In the genomic region with DNA sequence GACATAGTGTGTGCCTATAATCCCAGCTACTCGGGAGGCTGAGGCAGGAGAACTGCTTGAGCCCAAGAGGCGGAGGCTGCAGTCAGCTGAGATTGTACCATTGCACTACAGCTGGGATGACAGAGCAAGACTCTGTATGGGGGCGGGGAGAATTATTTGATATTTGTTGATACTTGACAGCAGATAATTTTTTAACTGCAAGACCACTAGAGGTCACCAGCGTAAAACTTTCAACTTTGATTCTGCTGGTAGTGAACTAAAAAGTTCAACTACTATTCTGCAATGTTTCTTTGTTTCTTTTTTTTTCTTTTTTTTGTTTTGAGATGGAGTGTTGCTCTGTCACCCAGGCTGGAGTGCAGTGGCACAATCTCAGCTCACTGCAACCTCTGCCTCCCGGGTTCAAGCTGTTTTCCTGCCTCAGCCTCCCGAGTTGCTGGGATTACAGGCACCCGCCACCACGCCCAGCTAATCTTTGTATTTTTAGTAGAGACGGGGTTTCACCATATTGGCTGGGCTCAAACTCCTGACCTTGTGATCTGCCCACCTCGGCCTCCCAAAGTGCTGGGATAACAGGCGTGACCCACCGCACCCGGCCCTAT, we compare ENCODE assay signal across 8 cellular contexts. TPM values are rescaled to one million over a fixed set of nuclear protein-coding genes. Genes with fewer than 3 reads are reported as not detected.
DNase-seq lines count a peak whose midpoint lies in the region; TF ChIP-seq lines count a peak whose summit lies in the region.
"Not testable (repeated sequence)": the region's sequence is repeated elsewhere in the genome, so short reads cannot be mapped to it uniquely, and the experiment has no call there.

No MANE protein-coding gene starts in this region.

- DNase-seq in DMS153 treated with DMSO at 0.1 percent for 48 hours (lab: John Stamatoyannopoulos, UW; ENCODE audit: unreplicated experiment): peak; percentile 27
- DNase-seq in HCEC 1CT: peak; percentile 70
- DNase-seq in NCI-H1417 (lab: John Stamatoyannopoulos, UW): peak; percentile 31 to 73 (median 50)
- DNase-seq in SJCRH30: peak; percentile 36 to 71
- peak; percentile 43 for DNase-seq in activated naive CD4-positive, alpha-beta T cell treated with anti-CD3 and anti-CD28 coated beads, Interleukin-2, amount 50 U/mL, for 16 hours
- peak; percentile 87 for DNase-seq in fibroblast of pulmonary artery (ENCODE audit: low read depth)
- DNase-seq in mucosa of gallbladder (ENCODE audit: low spot score): peak; percentile 35
- DNase-seq in stimulated activated naive CD4-positive, alpha-beta T cell treated with Interleukin-2 at 50 U/mL for 16 hours (lab: John Stamatoyannopoulos, UW): peak; percentile 12

- H3K36me3 ChIP-seq in SJCRH30: not testable (repeated sequence)

- H3K4me1 ChIP-seq in SJCRH30: not testable (repeated sequence)

- H3K9me3 ChIP-seq in SJCRH30 (replicated peaks): not testable (repeated sequence)

- not testable (repeated sequence) for H3K27me3 ChIP-seq in SJCRH30

- H3K4me3 ChIP-seq in SJCRH30; fibroblast of pulmonary artery (replicated peaks; ENCODE audit: low read depth, low read length): not testable (repeated sequence)

- TF ChIP-seq CTCF in fibroblast of pulmonary artery (IDR thresholded peaks at IDR 0.05; ENCODE audit: low read length, missing control alignments): peak; percentile 58

- H3K27ac ChIP-seq in SJCRH30: not testable (repeated sequence)

RNA-seq across cellular contexts. Expression of gene AP4S1, which starts 45.2 kb away (rescaled TPM):
- 8.4 and 9.8 TPM in 2 replicates for total RNA-seq in SJCRH30 (2014; rRNA removed; shearing (Covaris generic))
- total RNA-seq in mucosa of gallbladder: 7.5 TPM

RNA-seq across cellular contexts. Expression of gene STRN3, which starts 46.0 kb away (rescaled TPM):
- 71.0 and 80.9 TPM in 2 replicates for total RNA-seq in SJCRH30 (2014; rRNA removed; shearing (Covaris generic))
- total RNA-seq in mucosa of gallbladder: 33.9 TPM

Comparison
In these comparisons a context has a peak if more than half of its experiments do, and no peak if none do; other contexts are left out.
1. DNase-seq: peak in every context shown above with its lines; median percentile 87 in fibroblast of pulmonary artery; 70 in HCEC 1CT; 54 in SJCRH30; 50 in NCI-H1417; 43 in activated naive CD4-positive, alpha-beta T cell treated with anti-CD3 and anti-CD28 coated beads, Interleukin-2, amount 50 U/mL, for 16 hours; 35 in mucosa of gallbladder; 27 in DMS153 treated with DMSO at 0.1 percent for 48 hours; 12 in stimulated activated naive CD4-positive, alpha-beta T cell treated with Interleukin-2 at 50 U/mL for 16 hours.